In genomic region chr5:133691448-133691847, GRCh38 we compare ENCODE assay signal across 24 cellular contexts.
"Had no signal": no experiment of that assay in that cellular context is flagged by ENCODE, and none has a peak within 500 bp of the region (broad histone marks: within the 10 kb centered on the region; RNA-seq: fewer than 3 reads in every experiment).

No MANE protein-coding gene starts in this region.

- H3K4me3 ChIP-seq: dorsolateral prefrontal cortex, mucosa of descending colon, neural progenitor cell, right lobe of liver, smooth muscle cell, stomach had no signal

- H3K36me3 Mint-ChIP-seq: activated naive CD8-positive, alpha-beta T cell treated with anti-CD3 and anti-CD28 coated beads, Interleukin-2, amount 10 ng/mL, durations not matched to agents 7 days and 5 days; brain; naive B cell; neural progenitor cell; stimulated activated effector memory CD8-positive, alpha-beta T cell treated with anti-CD3 and anti-CD28 coated beads, Interleukin-12 subunit alpha, Interleukin-12 subunit beta, amount 100 ng/mL, for 72 hours; type B pancreatic cell had no signal

- H3K4me2 ChIP-seq: neural progenitor cell, smooth muscle cell had no signal

- H3K9me3 Mint-ChIP-seq: activated B cell treated with CpG ODN at 0.5 μM for 24 hours; activated CD8-positive, alpha-beta T cell treated with anti-CD3 and anti-CD28 coated beads for 36 hours; activated naive CD8-positive, alpha-beta T cell treated with anti-CD3 and anti-CD28 coated beads, Interleukin-2, amount 10 ng/mL, durations not matched to agents 7 days and 5 days; activated T-helper 2 cell treated with anti-CD3 and anti-CD28 coated beads, Interferon-gamma antibody, Interleukin-2, Interleukin-4, amounts not matched to agents 10 μg/mL and 5 μg/mL and 100 μg/mL, durations not matched to agents 14 hours and 24 hours and 36 hours; neural progenitor cell; stimulated activated effector memory CD8-positive, alpha-beta T cell treated with anti-CD3 and anti-CD28 coated beads, Interleukin-12 subunit alpha, Interleukin-12 subunit beta, amount 100 ng/mL, for 72 hours; type B pancreatic cell had no signal

- H3K36me3 ChIP-seq: neural progenitor cell, right lobe of liver, stomach had no signal

- H3K9ac ChIP-seq: neural progenitor cell had no signal

- H3K4me1 Mint-ChIP-seq: neural progenitor cell had no signal

- H3K27me3 ChIP-seq: neural progenitor cell, right lobe of liver had no signal

- H3K4me1 ChIP-seq: right lobe of liver, stomach had no signal

- H2AFZ ChIP-seq: neural progenitor cell had no signal

- H3K27ac ChIP-seq: dorsolateral prefrontal cortex, neural progenitor cell, right lobe of liver, stomach had no signal

- H3K9me3 ChIP-seq: mucosa of descending colon, right lobe of liver, stomach had no signal

- DNase-seq: activated B cell treated with CpG ODN at 0.5 μM for 24 hours; activated CD4-positive, alpha-beta T cell treated with anti-CD3 and anti-CD28 coated beads for 48 hours; activated CD8-positive, alpha-beta T cell treated with anti-CD3 and anti-CD28 coated beads for 36 hours; activated naive CD4-positive, alpha-beta T cell treated with Interleukin-2 at 50 U/mL for 16 hours; activated naive CD8-positive, alpha-beta T cell treated with anti-CD3 and anti-CD28 coated beads, Interleukin-2, amount 10 ng/mL, durations not matched to agents 7 days and 5 days; activated T-cell treated with anti-CD3 and anti-CD28 coated beads, Interleukin-2, amount 50 U/mL, for 1 hour; central memory CD4-positive, alpha-beta T cell; dorsolateral prefrontal cortex; erythroblast; left ventricle myocardium superior; mucosa of descending colon; naive B cell; right lobe of liver; stimulated activated CD4-positive, alpha-beta T cell treated with anti-CD3 and anti-CD28 coated beads, Interleukin-4, amount 100 ng/mL, for 24 hours; stomach had no signal

- ATAC-seq: activated CD8-positive, alpha-beta T cell treated with anti-CD3 and anti-CD28 coated beads for 36 hours; left ventricle myocardium superior; mucosa of descending colon; right lobe of liver; stimulated activated effector memory CD8-positive, alpha-beta T cell treated with anti-CD3 and anti-CD28 coated beads, Interleukin-12 subunit alpha, Interleukin-12 subunit beta, amount 100 ng/mL, for 72 hours had no signal

- H3K4me3 Mint-ChIP-seq: activated B cell treated with CpG ODN at 0.5 μM for 24 hours; activated CD8-positive, alpha-beta T cell treated with anti-CD3 and anti-CD28 coated beads for 36 hours; activated naive CD8-positive, alpha-beta T cell treated with anti-CD3 and anti-CD28 coated beads, Interleukin-2, amount 10 ng/mL, durations not matched to agents 7 days and 5 days; brain; naive B cell; neural progenitor cell; stimulated activated effector memory CD8-positive, alpha-beta T cell treated with anti-CD3 and anti-CD28 coated beads, Interleukin-12 subunit alpha, Interleukin-12 subunit beta, amount 100 ng/mL, for 72 hours; type B pancreatic cell had no signal

- FAIRE-seq: colon, frontal cortex, keratinocyte had no signal

- H3K27ac Mint-ChIP-seq: activated B cell treated with CpG ODN at 0.5 μM for 24 hours; activated CD8-positive, alpha-beta T cell treated with anti-CD3 and anti-CD28 coated beads for 36 hours; activated naive CD8-positive, alpha-beta T cell treated with anti-CD3 and anti-CD28 coated beads, Interleukin-2, amount 10 ng/mL, durations not matched to agents 7 days and 5 days; activated T-helper 2 cell treated with anti-CD3 and anti-CD28 coated beads, Interferon-gamma antibody, Interleukin-2, Interleukin-4, amounts not matched to agents 10 μg/mL and 5 μg/mL and 100 μg/mL, durations not matched to agents 14 hours and 24 hours and 36 hours; brain; naive B cell; neural progenitor cell; stimulated activated effector memory CD8-positive, alpha-beta T cell treated with anti-CD3 and anti-CD28 coated beads, Interleukin-12 subunit alpha, Interleukin-12 subunit beta, amount 100 ng/mL, for 72 hours; type B pancreatic cell had no signal
